ENCODE assay signal across 36 cellular contexts in the genomic region with DNA sequence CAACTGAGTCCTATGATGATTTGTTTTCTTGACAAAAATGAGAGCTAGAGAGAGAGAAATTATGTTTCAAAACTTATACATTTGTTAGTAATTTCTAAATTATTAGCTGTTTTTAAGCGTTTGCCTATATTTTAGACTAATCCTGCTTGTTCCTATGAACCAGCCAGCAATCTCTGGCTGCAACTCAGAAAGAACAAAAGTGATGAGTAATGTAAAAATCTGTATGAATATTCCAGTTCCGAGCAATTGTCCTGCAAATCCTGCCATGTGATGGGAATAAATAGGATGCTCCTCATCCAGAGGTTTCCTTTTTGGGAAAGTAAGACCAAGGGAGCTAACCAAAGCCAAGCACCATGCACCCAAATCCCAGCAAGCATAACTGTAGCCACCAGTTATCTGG.
"Had no signal": no experiment of that assay in that cellular context is flagged by ENCODE, and none has a peak within 500 bp of the region (broad histone marks: within the 10 kb centered on the region; RNA-seq: fewer than 3 reads in every experiment).

No MANE protein-coding gene starts in this region.

- H3K9me3 ChIP-seq: MG63 had no signal

- H3K27me3 ChIP-seq: MG63 had no signal

- H3K36me3 ChIP-seq: MG63 had no signal

- DNase-seq: Karpas-422, Kasumi-1, MG63, MM.1S, MV-4-11, NCI-H1048, NCI-H1092, NCI-H1092 treated with DMSO at 0.1 percent for 48 hours, NCI-H1105, NCI-H1105 treated with DMSO at 0.1 percent for 48 hours, NCI-H1417, NCI-H1417 treated with DMSO at 0.1 percent for 48 hours, NCI-H1436, NCI-H1436 treated with DMSO at 0.1 percent for 48 hours, NCI-H146, NCI-H1694, NCI-H1694 treated with DMSO at 0.1 percent for 48 hours, NCI-H187, NCI-H187 treated with DMSO at 0.1 percent for 48 hours, NCI-H1930, NCI-H2029, NCI-H2029 treated with DMSO at 0.1 percent for 48 hours, NCI-H2081, NCI-H2081 treated with DMSO at 0.1 percent for 48 hours, NCI-H2107, NCI-H2171, NCI-H2171 treated with DMSO at 0.1 percent for 48 hours, NCI-H2227 treated with DMSO at 0.1 percent for 48 hours, NCI-H226, NCI-H345, NCI-H446, NCI-H446 treated with DMSO at 0.1 percent for 48 hours, NCI-H510A, NCI-H510A treated with DMSO at 0.1 percent for 48 hours, NCI-H524, NCI-H524 treated with DMSO at 0.1 percent for 48 hours had no signal

- H3K4me3 ChIP-seq: MG63 had no signal
